ENCODE assay signal across 1 cellular context in the genomic region with DNA sequence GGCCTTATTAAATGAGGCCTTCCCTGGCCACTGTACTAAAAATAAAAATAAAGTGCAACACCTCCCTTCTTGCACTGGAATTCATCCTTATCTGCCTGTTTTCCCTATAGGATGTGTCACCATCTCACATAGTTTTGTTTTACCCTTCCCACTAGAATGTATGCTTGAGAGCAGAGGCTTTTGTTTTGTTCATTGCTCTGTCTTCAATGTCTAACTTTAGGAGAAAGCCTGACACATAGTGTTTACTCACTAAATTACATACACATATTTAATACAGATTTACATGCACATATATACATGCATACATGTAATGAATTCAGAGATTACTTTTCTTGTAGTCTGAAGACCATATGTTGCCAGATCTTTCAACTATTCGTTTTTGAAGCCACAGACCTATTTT.
TF ChIP-seq lines count a peak whose summit lies in the region.

No MANE protein-coding gene starts in this region.

TF ChIP-seq in SK-N-SH, 30 proteins besides CTCF, POLR2A, EP300 and RAD21 (continued from another document):
- TF ChIP-seq, protein P1, sequence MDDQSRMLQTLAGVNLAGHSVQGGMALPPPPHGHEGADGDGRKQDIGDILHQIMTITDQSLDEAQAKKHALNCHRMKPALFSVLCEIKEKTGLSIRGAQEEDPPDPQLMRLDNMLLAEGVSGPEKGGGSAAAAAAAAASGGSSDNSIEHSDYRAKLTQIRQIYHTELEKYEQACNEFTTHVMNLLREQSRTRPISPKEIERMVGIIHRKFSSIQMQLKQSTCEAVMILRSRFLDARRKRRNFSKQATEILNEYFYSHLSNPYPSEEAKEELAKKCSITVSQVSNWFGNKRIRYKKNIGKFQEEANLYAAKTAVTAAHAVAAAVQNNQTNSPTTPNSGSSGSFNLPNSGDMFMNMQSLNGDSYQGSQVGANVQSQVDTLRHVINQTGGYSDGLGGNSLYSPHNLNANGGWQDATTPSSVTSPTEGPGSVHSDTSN (IDR thresholded peaks at IDR 0.05): no peak
- no peak for TF ChIP-seq RCOR1 (IDR thresholded peaks at IDR 0.05; ENCODE audit: low read length)
- no peak for TF ChIP-seq RFX5 (IDR thresholded peaks at IDR 0.05; ENCODE audit: low read length)
- no peak for TF ChIP-seq SMC3 (IDR thresholded peaks at IDR 0.05; ENCODE audit: low read depth, low read length)
- TF ChIP-seq SIN3A (IDR thresholded peaks at IDR 0.05; ENCODE audit: borderline replicate concordance, low read depth, low read length): no peak
- TF ChIP-seq JUND (IDR thresholded peaks at IDR 0.05): no peak
